Comparison of ENCODE assay signal across 27 cellular contexts in genomic region chr2:15822151-15823044, GRCh38.
"Had no signal": no experiment of that assay in that cellular context is flagged by ENCODE, and none has a peak within 500 bp of the region (broad histone marks: within the 10 kb centered on the region; RNA-seq: fewer than 3 reads in every experiment).

No MANE protein-coding gene starts in this region.

- H3K4me1 Mint-ChIP-seq: naive B cell; naive thymus-derived CD8-positive, alpha-beta T cell; stimulated activated effector memory CD8-positive, alpha-beta T cell treated with anti-CD3 and anti-CD28 coated beads, Interleukin-12 subunit alpha, Interleukin-12 subunit beta, amount 100 ng/mL, for 72 hours; stimulated activated naive B cell treated with anti-CD40 and anti-IgM and Interleukin-4, amounts not matched to agents 10 μg/mL and 1 μg/mL and 100 μg/mL, for 72 hours had no signal

- H3K36me3 ChIP-seq: neural progenitor cell, neutrophil, right lobe of liver, sigmoid colon, stomach, thoracic aorta, thyroid gland, tibial nerve, vagina had no signal

- FAIRE-seq: small intestine had no signal

- ATAC-seq: naive thymus-derived CD8-positive, alpha-beta T cell; psoas muscle; right cardiac atrium; stimulated activated effector memory CD8-positive, alpha-beta T cell treated with anti-CD3 and anti-CD28 coated beads, Interleukin-12 subunit alpha, Interleukin-12 subunit beta, amount 100 ng/mL, for 72 hours; stimulated activated naive B cell treated with anti-CD40 and anti-IgM and Interleukin-4, amounts not matched to agents 10 μg/mL and 1 μg/mL and 100 μg/mL, for 72 hours had no signal

- H3K79me2 ChIP-seq: parathyroid adenoma had no signal

- H3K27me3 ChIP-seq: neural progenitor cell, right lobe of liver, sigmoid colon, thyroid gland, tibial nerve, vagina had no signal

- H3K9ac ChIP-seq: neural progenitor cell, parathyroid adenoma had no signal

- DNase-seq: naive B cell; naive thymus-derived CD8-positive, alpha-beta T cell; nephron progenitor cell; nucleus accumbens; psoas muscle; right cardiac atrium; right lobe of liver; sigmoid colon; small intestine; stimulated activated CD4-positive, alpha-beta T cell treated with anti-CD3 and anti-CD28 coated beads, Interleukin-15, amount 100 ng/mL, for 24 hours; stimulated activated CD4-positive, alpha-beta T cell treated with anti-CD3 and anti-CD28 coated beads, Interleukin-2, amount 100 ng/mL, for 24 hours; stimulated activated CD4-positive, alpha-beta T cell treated with anti-CD3 and anti-CD28 coated beads, Interleukin-2, amount 100 ng/mL, for 48 hours; stimulated activated CD4-positive, alpha-beta T cell treated with anti-CD3 and anti-CD28 coated beads, Interleukin-4, amount 100 ng/mL, for 24 hours; stimulated activated naive B cell treated with anti-CD40 and anti-IgM and Interleukin-4, amounts not matched to agents 10 μg/mL and 1 μg/mL and 100 μg/mL, for 72 hours; stimulated activated naive CD4-positive, alpha-beta T cell treated with Interleukin-2 at 50 U/mL for 16 hours; stomach; thyroid gland had no signal

- H3K27ac ChIP-seq: neural progenitor cell, neutrophil, parathyroid adenoma, psoas muscle, right lobe of liver, sigmoid colon, stomach, thoracic aorta, thyroid gland, tibial nerve, vagina had no signal

- H3K9me3 ChIP-seq: neutrophil, psoas muscle, right lobe of liver, sigmoid colon, stomach, thoracic aorta, thyroid gland, tibial nerve, vagina had no signal

- H3K9me3 Mint-ChIP-seq: naive thymus-derived CD8-positive, alpha-beta T cell; natural killer cell treated with Interleukin-12 subunit alpha and Interleukin-12 subunit beta and Interleukin-15 and Interleukin-18, amount 100 ng/mL, for 72 hours; nephron progenitor cell; stimulated activated effector memory CD8-positive, alpha-beta T cell treated with anti-CD3 and anti-CD28 coated beads, Interleukin-12 subunit alpha, Interleukin-12 subunit beta, amount 100 ng/mL, for 72 hours; stimulated activated naive B cell treated with anti-CD40 and anti-IgM and Interleukin-4, amounts not matched to agents 10 μg/mL and 1 μg/mL and 100 μg/mL, for 72 hours; type B pancreatic cell had no signal

- H3K4me1 ChIP-seq: parathyroid adenoma, psoas muscle, right lobe of liver, sigmoid colon, stomach, thyroid gland, vagina had no signal

- H3K27ac Mint-ChIP-seq: naive B cell; naive thymus-derived CD8-positive, alpha-beta T cell; natural killer cell treated with Interleukin-12 subunit alpha and Interleukin-12 subunit beta and Interleukin-15 and Interleukin-18, amount 100 ng/mL, for 72 hours; neural progenitor cell; progenitor cell of endocrine pancreas; stimulated activated effector memory CD8-positive, alpha-beta T cell treated with anti-CD3 and anti-CD28 coated beads, Interleukin-12 subunit alpha, Interleukin-12 subunit beta, amount 100 ng/mL, for 72 hours; stimulated activated naive B cell treated with anti-CD40 and anti-IgM and Interleukin-4, amounts not matched to agents 10 μg/mL and 1 μg/mL and 100 μg/mL, for 72 hours; type B pancreatic cell had no signal

- H3K4me3 Mint-ChIP-seq: naive B cell; naive thymus-derived CD8-positive, alpha-beta T cell; natural killer cell treated with Interleukin-12 subunit alpha and Interleukin-12 subunit beta and Interleukin-15 and Interleukin-18, amount 100 ng/mL, for 72 hours; nephron progenitor cell; neural progenitor cell; stimulated activated effector memory CD8-positive, alpha-beta T cell treated with anti-CD3 and anti-CD28 coated beads, Interleukin-12 subunit alpha, Interleukin-12 subunit beta, amount 100 ng/mL, for 72 hours; stimulated activated naive B cell treated with anti-CD40 and anti-IgM and Interleukin-4, amounts not matched to agents 10 μg/mL and 1 μg/mL and 100 μg/mL, for 72 hours; type B pancreatic cell had no signal

- H3K36me3 Mint-ChIP-seq: naive B cell; naive thymus-derived CD8-positive, alpha-beta T cell; natural killer cell treated with Interleukin-12 subunit alpha and Interleukin-12 subunit beta and Interleukin-15 and Interleukin-18, amount 100 ng/mL, for 72 hours; stimulated activated effector memory CD8-positive, alpha-beta T cell treated with anti-CD3 and anti-CD28 coated beads, Interleukin-12 subunit alpha, Interleukin-12 subunit beta, amount 100 ng/mL, for 72 hours; stimulated activated naive B cell treated with anti-CD40 and anti-IgM and Interleukin-4, amounts not matched to agents 10 μg/mL and 1 μg/mL and 100 μg/mL, for 72 hours; type B pancreatic cell had no signal

- H3K4me3 ChIP-seq: neural progenitor cell, psoas muscle, right lobe of liver, sigmoid colon, stomach, thoracic aorta, thyroid gland, tibial nerve, vagina had no signal

- H3K4me2 ChIP-seq: neural progenitor cell had no signal

- H2AFZ ChIP-seq: neural progenitor cell, parathyroid adenoma had no signal
